In the genomic region with DNA sequence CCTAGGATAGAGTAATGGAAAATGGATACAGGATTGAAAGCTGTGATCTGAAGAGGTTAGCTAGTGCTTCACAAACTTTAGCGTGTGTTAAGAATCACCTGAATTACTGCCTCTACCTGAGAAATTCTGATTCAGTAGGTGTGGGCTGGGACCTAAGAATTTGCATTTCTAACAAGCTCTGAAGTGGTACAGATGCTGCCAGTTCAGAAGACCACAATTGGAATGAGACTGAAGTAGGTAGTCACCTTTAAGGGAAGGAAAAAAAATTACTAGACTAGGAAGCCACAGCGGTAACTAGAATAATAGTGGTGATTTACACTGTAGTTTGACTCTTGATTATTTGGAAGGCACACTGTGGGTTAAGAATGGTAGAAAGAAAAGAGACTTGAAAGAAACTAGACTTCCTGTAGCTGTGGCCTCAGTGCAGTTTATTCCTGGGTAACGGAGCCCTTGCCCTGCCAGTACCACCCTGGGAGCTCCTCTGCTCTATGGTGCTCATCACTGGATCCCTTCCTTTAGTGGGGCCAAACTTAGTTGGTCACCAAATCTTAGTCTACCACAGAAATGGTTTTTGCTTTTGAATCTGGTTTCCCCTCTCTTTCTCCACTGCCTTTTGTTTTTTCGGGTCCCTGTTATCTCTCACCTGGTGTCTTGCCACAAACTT, we compare ENCODE assay signal across 1 cellular context.
TF ChIP-seq lines count a peak whose summit lies in the region.

No MANE protein-coding gene starts in this region.

TF ChIP-seq in SK-N-SH, 30 proteins besides CTCF, POLR2A, EP300 and RAD21:
- TF ChIP-seq SIN3A (IDR thresholded peaks at IDR 0.05; ENCODE audit: borderline replicate concordance, low read depth, low read length) (no peak), EZH2phosphoT487 (IDR thresholded peaks at IDR 0.05; ENCODE audit: borderline replicate concordance, low read depth) (no peak), RXRA (IDR thresholded peaks at IDR 0.05; ENCODE audit: borderline replicate concordance, low read depth) (no peak), REST (IDR thresholded peaks at IDR 0.05; ENCODE audit: low read depth, low read length) (no peak)
